In genomic region chr7:87330942-87331341, GRCh38 we compare ENCODE assay signal across 2 cellular contexts.
TF ChIP-seq lines count a peak whose summit lies in the region.

No MANE protein-coding gene starts in this region.

TF ChIP-seq in HepG2, 621 proteins besides CTCF, POLR2A, EP300 and RAD21:
- no peak for TF ChIP-seq ZNF605 (CRISPR knock-in tag; IDR thresholded peaks at IDR 0.05)
- TF ChIP-seq HMG20A (CRISPR knock-in tag; IDR thresholded peaks at IDR 0.05; ENCODE audit: borderline replicate concordance): no peak
- TF ChIP-seq PATZ1 (CRISPR knock-in tag; IDR thresholded peaks at IDR 0.05): peak; percentile 53; the same call in 1 of the 2 replicates
- no peak for TF ChIP-seq ZNF30 (CRISPR knock-in tag; IDR thresholded peaks at IDR 0.05)
- no peak for TF ChIP-seq SALL2 (CRISPR knock-in tag; IDR thresholded peaks at IDR 0.05)
- no peak for TF ChIP-seq GATA4 (IDR thresholded peaks at IDR 0.05; ENCODE audit: borderline replicate concordance, low read depth)
- no peak for TF ChIP-seq CREM (IDR thresholded peaks at IDR 0.05)
- no peak for TF ChIP-seq CREM (CRISPR knock-in tag; IDR thresholded peaks at IDR 0.05)
- TF ChIP-seq SOX13 (IDR thresholded peaks at IDR 0.05): no peak
- TF ChIP-seq SOX13 (CRISPR knock-in tag; conservative IDR thresholded peaks at IDR 0.05 in 1 of 2, IDR thresholded peaks at IDR 0.05 in 1 of 2): no peak
- no peak for TF ChIP-seq ZNF326 (CRISPR knock-in tag; IDR thresholded peaks at IDR 0.05; ENCODE audit: borderline replicate concordance)
- no peak for TF ChIP-seq GFI1 (CRISPR knock-in tag; IDR thresholded peaks at IDR 0.05; ENCODE audit: borderline replicate concordance)
- peak; percentile 99 for TF ChIP-seq TP53 (CRISPR knock-in tag; conservative IDR thresholded peaks at IDR 0.05)
- TF ChIP-seq GATAD2A (CRISPR knock-in tag; IDR thresholded peaks at IDR 0.05): peak; percentile 59

TF ChIP-seq in endothelial cell of umbilical vein, 7 proteins besides CTCF, POLR2A, EP300 and RAD21:
- TF ChIP-seq GATA2 (IDR thresholded peaks at IDR 0.05; ENCODE audit: insufficient read depth, insufficient read length, low read depth, low read length) (no peak), MAX (IDR thresholded peaks at IDR 0.05; ENCODE audit: insufficient read depth, insufficient read length) (no peak), JUN (IDR thresholded peaks at IDR 0.05; ENCODE audit: borderline replicate concordance, insufficient read depth, insufficient read length, low read depth) (no peak), POLR2AphosphoS5 (IDR thresholded peaks at IDR 0.05; ENCODE audit: insufficient read depth, low read depth, low read length) (no peak)
